Comparison of ENCODE assay signal across 15 cellular contexts in the genomic region with DNA sequence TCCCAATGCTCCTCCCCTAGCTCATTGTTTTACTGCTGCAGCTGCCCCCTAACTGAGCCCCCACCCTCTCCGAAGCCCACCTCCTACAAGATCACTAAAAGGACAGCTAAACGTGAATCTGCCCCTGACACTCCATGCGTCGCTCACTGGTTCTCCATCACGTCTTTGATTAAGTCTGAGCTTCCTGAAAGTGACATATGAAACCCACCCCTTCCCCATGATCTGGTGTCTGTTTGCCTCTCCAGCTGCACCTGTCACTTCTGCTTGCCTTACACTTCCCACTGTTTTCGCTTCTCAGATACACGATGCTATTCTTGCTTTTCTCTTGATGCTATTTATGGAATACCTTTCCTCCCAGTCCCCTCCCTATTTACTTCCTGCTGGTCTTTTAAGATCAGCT. TPM values are rescaled to one million over a fixed set of nuclear protein-coding genes. Genes with fewer than 3 reads are reported as not detected.
A peak's percentile ranks its signal among the peaks of the same experiment; 100 is the strongest.
DNase-seq lines count a peak whose midpoint lies in the region; ATAC-seq and TF ChIP-seq lines count a peak whose summit lies in the region.
"Had no signal": no experiment of that assay in that cellular context is flagged by ENCODE, and none has a peak within 500 bp of the region (broad histone marks: within the 10 kb centered on the region; RNA-seq: fewer than 3 reads in every experiment).

No MANE protein-coding gene starts in this region.

- no peak overlapping the region for H3K27ac Mint-ChIP-seq in neural progenitor cell
- H3K27ac Mint-ChIP-seq: activated naive CD4-positive, alpha-beta T cell treated with anti-CD3 and anti-CD28 coated beads, Interleukin-2, amount 10 ng/mL, durations not matched to agents 7 days and 5 days; naive thymus-derived CD8-positive, alpha-beta T cell had no signal

- no peaks in the 10 kb centered on the region for H3K9me3 Mint-ChIP-seq in neural progenitor cell
- H3K9me3 Mint-ChIP-seq: activated naive CD4-positive, alpha-beta T cell treated with anti-CD3 and anti-CD28 coated beads, Interleukin-2, amount 10 ng/mL, durations not matched to agents 7 days and 5 days; activated T-cell treated with anti-CD3 and anti-CD28 coated beads, Interleukin-2, amount 50 U/mL, for 72 hours; naive thymus-derived CD8-positive, alpha-beta T cell had no signal

- no peaks in the 10 kb centered on the region for H3K27me3 Mint-ChIP-seq in neural progenitor cell (ENCODE audit: insufficient read depth, low read depth)

- H3K4me2 ChIP-seq in neural progenitor cell = no peak overlapping the region

- ATAC-seq in GM18502 (IDR thresholded peaks at IDR 0.05; ENCODE audit: poor library complexity, unreplicated experiment) = no peak

- no peak for TF ChIP-seq CTCF in neural progenitor cell (IDR thresholded peaks at IDR 0.05)

- no peaks in the 10 kb centered on the region for H3K36me3 ChIP-seq in neural progenitor cell
- H3K36me3 ChIP-seq: thoracic aorta had no signal

- H3K79me2 ChIP-seq in neural progenitor cell (ENCODE audit: low read depth) = no peaks in the 10 kb centered on the region

- peak overlapping the region; percentile 4 for H2AFZ ChIP-seq in neural progenitor cell (replicated peaks)
- H2AFZ ChIP-seq: GM23248 had no signal

- no peaks in the 10 kb centered on the region for H3K36me3 Mint-ChIP-seq in neural progenitor cell
- H3K36me3 Mint-ChIP-seq: activated naive CD4-positive, alpha-beta T cell treated with anti-CD3 and anti-CD28 coated beads, Interleukin-2, amount 10 ng/mL, durations not matched to agents 7 days and 5 days; naive thymus-derived CD8-positive, alpha-beta T cell had no signal

- H3K9me3 ChIP-seq in neural progenitor cell (ENCODE audit: low read depth) = no peaks in the 10 kb centered on the region
- H3K9me3 ChIP-seq: thoracic aorta had no signal

- H3K9ac ChIP-seq in neural progenitor cell = no peak overlapping the region
- H3K9ac ChIP-seq: GM23248 had no signal

- H3K4me1 Mint-ChIP-seq in neural progenitor cell = peaks cover 6% of the 10 kb centered on the region

- no peaks in the 10 kb centered on the region for H4K20me1 ChIP-seq in neural progenitor cell (ENCODE audit: low read depth)

- peak; percentile 24 for DNase-seq in DMS53 (lab: John Stamatoyannopoulos, UW)
- no peak for DNase-seq in DMS53 treated with DMSO at 0.1 percent for 48 hours (lab: John Stamatoyannopoulos, UW; ENCODE audit: unreplicated experiment)
- peak; percentile 78 for DNase-seq in NCI-H146 (lab: John Stamatoyannopoulos, UW)
- DNase-seq in NCI-H748 treated with DMSO at 0.1 percent for 48 hours (lab: John Stamatoyannopoulos, UW) = peak; percentile 44
- no peak for DNase-seq in neural progenitor cell (ENCODE audit: low spot score)
- no peak for DNase-seq in iPS-NIHi7 (ENCODE audit: extremely low spot score)
- DNase-seq in NCI-H226 = no peak
- DNase-seq: 8988T, SIG-M5 had no signal

- no peaks in the 10 kb centered on the region for H3F3A ChIP-seq in neural progenitor cell (ENCODE audit: low read depth)

- no peak overlapping the region for H3K4me3 ChIP-seq in neural progenitor cell
- H3K4me3 ChIP-seq: GM23248, thoracic aorta had no signal

- no peak overlapping the region for H3K27ac ChIP-seq in neural progenitor cell
- H3K27ac ChIP-seq: GM23248, thoracic aorta had no signal

- H3K4me3 Mint-ChIP-seq in neural progenitor cell = no peak overlapping the region
- H3K4me3 Mint-ChIP-seq: activated naive CD4-positive, alpha-beta T cell treated with anti-CD3 and anti-CD28 coated beads, Interleukin-2, amount 10 ng/mL, durations not matched to agents 7 days and 5 days; activated T-cell treated with anti-CD3 and anti-CD28 coated beads, Interleukin-2, amount 50 U/mL, for 72 hours; naive thymus-derived CD8-positive, alpha-beta T cell had no signal

- H3K27me3 ChIP-seq in neural progenitor cell = no peaks in the 10 kb centered on the region

- no peaks in the 10 kb centered on the region for H3K4me1 ChIP-seq in neural progenitor cell

RNA-seq across cellular contexts. Expression of gene PERP, which starts 8.0 kb away (rescaled TPM):
- 29.9 and 35.4 TPM in 2 replicates for total RNA-seq in neural progenitor cell (ENCODE audit: low replicate concordance)

RNA-seq across cellular contexts. Expression of gene ARFGEF3, which starts 46.5 kb away (rescaled TPM):
- total RNA-seq in neural progenitor cell (ENCODE audit: low replicate concordance) = 3.2 and 3.8 TPM in 2 replicates
- total RNA-seq: naive thymus-derived CD8-positive, alpha-beta T cell had no signal

Comparison
In these comparisons a context has a peak if more than half of its experiments do, and no peak if none do; other contexts are left out.
1. DNase-seq: peak in DMS53 (single experiment), NCI-H146 (single experiment) and NCI-H748 treated with DMSO at 0.1 percent for 48 hours (single experiment); none in DMS53 treated with DMSO at 0.1 percent for 48 hours (single experiment), neural progenitor cell (single experiment), iPS-NIHi7 (single experiment) and NCI-H226 (single experiment).